2 cellular contexts compared by ENCODE assay signal in genomic region chr22:41106122-41106968, GRCh38.
TF ChIP-seq lines count a peak whose summit lies in the region.

No MANE protein-coding gene starts in this region.

TF ChIP-seq in GM12878, 131 proteins besides CTCF, POLR2A, EP300 and RAD21:
- no peak for TF ChIP-seq E2F8 (IDR thresholded peaks at IDR 0.05; ENCODE audit: low read depth, partially characterized antibody)
- peak; percentile 72 for TF ChIP-seq JUNB (IDR thresholded peaks at IDR 0.05)
- TF ChIP-seq RUNX3 (IDR thresholded peaks at IDR 0.05; ENCODE audit: low read length) = peak; percentile 54; the same call in 1 of the 2 replicates

TF ChIP-seq in HEK293T, 16 proteins besides CTCF, POLR2A, EP300 and RAD21:
- TF ChIP-seq LEF1 (IDR thresholded peaks at IDR 0.05; ENCODE audit: borderline replicate concordance) (no peak), HDGF (IDR thresholded peaks at IDR 0.05; ENCODE audit: borderline replicate concordance) (no peak), BHLHE40 (IDR thresholded peaks at IDR 0.05; ENCODE audit: borderline replicate concordance) (no peak), FOXA1 (IDR thresholded peaks at IDR 0.05) (no peak), SUZ12 (IDR thresholded peaks at IDR 0.05) (no peak), PKNOX1 (IDR thresholded peaks at IDR 0.05) (no peak), SP1 (IDR thresholded peaks at IDR 0.05) (no peak), FOXM1 (IDR thresholded peaks at IDR 0.05; ENCODE audit: borderline replicate concordance) (no peak), L3MBTL2 (conservative IDR thresholded peaks at IDR 0.05) (no peak), ARNT (IDR thresholded peaks at IDR 0.05) (no peak), TARDBP (IDR thresholded peaks at IDR 0.05) (no peak), FOXK2 (IDR thresholded peaks at IDR 0.05) (no peak), ELF4 (IDR thresholded peaks at IDR 0.05) (no peak), CTBP1 (IDR thresholded peaks at IDR 0.05; ENCODE audit: borderline replicate concordance) (no peak)
TF ChIP-seq in HEK293T: peak in this region for 0.
